Comparison of ENCODE assay signal across 28 cellular contexts in the genomic region with DNA sequence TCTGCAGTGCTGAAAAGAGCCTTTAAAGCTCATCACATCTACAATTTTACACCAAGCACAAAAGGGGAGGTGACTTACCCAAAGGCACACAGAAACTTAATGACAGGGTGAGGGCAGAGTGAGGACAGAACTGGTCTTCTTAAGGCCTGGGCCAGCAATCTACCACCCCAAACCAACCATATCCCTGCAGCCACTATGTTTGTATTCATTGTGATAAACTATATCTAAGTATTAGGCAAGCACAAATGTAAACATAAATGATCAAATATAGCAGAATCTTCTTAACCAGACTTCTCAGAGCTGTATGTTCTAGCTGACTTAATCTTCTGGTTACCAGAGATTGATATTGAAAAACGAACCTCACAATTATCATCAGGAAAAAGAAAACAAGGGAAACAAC. TPM values are rescaled to one million over a fixed set of nuclear protein-coding genes. Genes with fewer than 3 reads are reported as not detected.
DNase-seq lines count a peak whose midpoint lies in the region; ATAC-seq and TF ChIP-seq lines count a peak whose summit lies in the region.
"Had no signal": no experiment of that assay in that cellular context is flagged by ENCODE, and none has a peak within 500 bp of the region (broad histone marks: within the 10 kb centered on the region; RNA-seq: fewer than 3 reads in every experiment).

No MANE protein-coding gene starts in this region.

- intact Hi-C loops in dorsolateral prefrontal cortex (cut with DNase I) (no loop called here), posterior cingulate gyrus (cut with DNase I) (no loop called here)
- intact Hi-C loops in activated CD4-positive, alpha-beta T cell treated with anti-CD3 and anti-CD28 coated beads for 36 hours (cut with DNase I, micrococcal nuclease) = no loop called here

- H3K36me3 Mint-ChIP-seq in GM23338 (ENCODE audit: low read depth) (peaks cover 8% of the 10 kb centered on the region; the same call in 2 of the 3 replicates), nephron progenitor cell (ENCODE audit: low read depth) (peaks cover 12% of the 10 kb centered on the region)
- peaks cover 1% of the 10 kb centered on the region for H3K36me3 Mint-ChIP-seq in activated CD4-positive, alpha-beta T cell treated with anti-CD3 and anti-CD28 coated beads for 36 hours (ENCODE audit: low read depth)

- H3K36me3 ChIP-seq in GM23338 (ENCODE audit: insufficient read depth) = no peaks in the 10 kb centered on the region
- H3K36me3 ChIP-seq: SJCRH30 had no signal

- DNase-seq in GM23338 (ENCODE audit: low spot score) (no peak), NCI-H69 (lab: John Stamatoyannopoulos, UW) (peak; percentile 13), dorsolateral prefrontal cortex (no peak), nephron progenitor cell (no peak), SKM-1 treated with dmso at 0.1 percent for 144 hours (lab: John Stamatoyannopoulos, UW; ENCODE audit: unreplicated experiment) (no peak), posterior cingulate gyrus (no peak)
- DNase-seq in activated CD4-positive, alpha-beta T cell treated with anti-CD3 and anti-CD28 coated beads for 36 hours = no peak
- no peak for DNase-seq in NK-92 treated with Interleukin-12 subunit alpha and Interleukin-12 subunit beta, amount 100 ng/mL, for 24 hours (lab: John Stamatoyannopoulos, UW)
- DNase-seq: 8988T; ACHN; CD4-positive, CD25-positive, alpha-beta regulatory T cell; DMS153; DND-41; H7; MV-4-11; NCI-H1105; NCI-H1436 treated with DMSO at 0.1 percent for 48 hours; NCI-H187 treated with DMSO at 0.1 percent for 48 hours; NCI-H2171 treated with DMSO at 0.1 percent for 48 hours; NCI-H446; NCI-H524 treated with DMSO at 0.1 percent for 48 hours; NCI-H82; PC-9; SJCRH30 had no signal

- H3K9me2 ChIP-seq in GM23338 (ENCODE audit: insufficient read depth) = no peaks in the 10 kb centered on the region

- H3K79me2 ChIP-seq in GM23338 (replicated peaks; ENCODE audit: insufficient read depth) = peaks cover 83% of the 10 kb centered on the region

- H3K27ac Mint-ChIP-seq in GM23338 (no peak overlapping the region), nephron progenitor cell (peak overlapping the region; percentile 37)
- no peak overlapping the region for H3K27ac Mint-ChIP-seq in activated CD4-positive, alpha-beta T cell treated with anti-CD3 and anti-CD28 coated beads for 36 hours
- H3K27ac Mint-ChIP-seq: CD4-positive, CD25-positive, alpha-beta regulatory T cell had no signal

- TF ChIP-seq CTCF in GM23338 (conservative IDR thresholded peaks at IDR 0.05; ENCODE audit: low read depth in 2 of 2) (no peak), dorsolateral prefrontal cortex (IDR thresholded peaks at IDR 0.05 in 54 of 56, conservative IDR thresholded peaks at IDR 0.05 in 2 of 56; ENCODE audit: low read depth in 1 of 56, partially characterized antibody in 56 of 56) (no peak), nephron progenitor cell (IDR thresholded peaks at IDR 0.05) (no peak)

- no peaks in the 10 kb centered on the region; the same call in 2 of the 3 replicates for H3K9me3 Mint-ChIP-seq in GM23338
- H3K9me3 Mint-ChIP-seq in nephron progenitor cell = no peaks in the 10 kb centered on the region
- no peaks in the 10 kb centered on the region for H3K9me3 Mint-ChIP-seq in activated CD4-positive, alpha-beta T cell treated with anti-CD3 and anti-CD28 coated beads for 36 hours (ENCODE audit: low read depth)
- H3K9me3 Mint-ChIP-seq: CD4-positive, CD25-positive, alpha-beta regulatory T cell had no signal

- 0 out of 2 replicates have a peak overlapping the region, but pooled peaks have one; percentile 42 for H3K27ac ChIP-seq in GM23338 (ENCODE audit: low read depth)
- peak overlapping the region in 45 of 59 donors; percentile 1 to 78 (median 41) for H3K27ac ChIP-seq in dorsolateral prefrontal cortex
- H3K27ac ChIP-seq: BLaER1, PC-9, SJCRH30 had no signal

- peaks cover 51% of the 10 kb centered on the region for H4K20me1 ChIP-seq in GM23338 (replicated peaks; ENCODE audit: insufficient read depth)

- CTCF ChIA-PET in activated CD4-positive, alpha-beta T cell treated with anti-CD3 and anti-CD28 coated beads for 36 hours (lab: Charles Lee) = interaction anchor here (1.1 to 3.3 kb wide), 5 partner anchors 16 to 108 kb away, joined by 3 to 18 read pairs (median 3); no protein-coding TSS in a partner anchor

- H3K27me3 ChIP-seq in GM23338 (ENCODE audit: insufficient read depth) (no peaks in the 10 kb centered on the region), dorsolateral prefrontal cortex (no peaks in the 10 kb centered on the region)
- H3K27me3 ChIP-seq: BLaER1, SJCRH30 had no signal

- no peak overlapping the region for H3K4me2 ChIP-seq in GM23338
- H3K4me2 ChIP-seq: BLaER1, PC-9 had no signal

- ATAC-seq in GM23338 = no peak
- no peak for ATAC-seq in activated CD4-positive, alpha-beta T cell treated with anti-CD3 and anti-CD28 coated beads for 36 hours
- ATAC-seq: HepG2, K562, Right ventricle myocardium inferior had no signal

- 0 out of 2 replicates have a peak, but pooled peaks cover 3% of the 10 kb centered on the region for H3F3A ChIP-seq in GM23338 (replicated peaks; ENCODE audit: low read depth)

- no peak overlapping the region for H2AFZ ChIP-seq in GM23338
- H2AFZ ChIP-seq: PC-9 had no signal

- peaks cover 34% of the 10 kb centered on the region for H3K4me1 ChIP-seq in GM23338 (ENCODE audit: insufficient read depth)
- H3K4me1 ChIP-seq: BLaER1, SJCRH30 had no signal

- H3K4me3 ChIP-seq in GM23338 = no peak overlapping the region
- no peak overlapping the region for H3K4me3 ChIP-seq in dorsolateral prefrontal cortex
- H3K4me3 ChIP-seq: BLaER1, K562, PC-9, SJCRH30 had no signal

- H3K4me1 Mint-ChIP-seq in GM23338 (peaks cover 28% of the 10 kb centered on the region), nephron progenitor cell (peaks cover 14% of the 10 kb centered on the region)
- peaks cover 30% of the 10 kb centered on the region for H3K4me1 Mint-ChIP-seq in activated CD4-positive, alpha-beta T cell treated with anti-CD3 and anti-CD28 coated beads for 36 hours

- H3K4me3 Mint-ChIP-seq in GM23338 (no peak overlapping the region), nephron progenitor cell (no peak overlapping the region)
- H3K4me3 Mint-ChIP-seq in activated CD4-positive, alpha-beta T cell treated with anti-CD3 and anti-CD28 coated beads for 36 hours = no peak overlapping the region

- POLR2A ChIA-PET in activated CD4-positive, alpha-beta T cell treated with anti-CD3 and anti-CD28 coated beads for 36 hours (lab: Charles Lee) = no interaction called here

- H3K27me3 Mint-ChIP-seq in GM23338 (ENCODE audit: insufficient read depth, low read depth, poor library complexity) (no peaks in the 10 kb centered on the region), nephron progenitor cell (ENCODE audit: low read depth, poor library complexity) (no peaks in the 10 kb centered on the region)
- no peaks in the 10 kb centered on the region for H3K27me3 Mint-ChIP-seq in activated CD4-positive, alpha-beta T cell treated with anti-CD3 and anti-CD28 coated beads for 36 hours
- H3K27me3 Mint-ChIP-seq: CD4-positive, CD25-positive, alpha-beta regulatory T cell had no signal

TF ChIP-seq in GM23338, 12 proteins besides CTCF, POLR2A, EP300 and RAD21 (continues in another document):
- TF ChIP-seq, protein P1, sequence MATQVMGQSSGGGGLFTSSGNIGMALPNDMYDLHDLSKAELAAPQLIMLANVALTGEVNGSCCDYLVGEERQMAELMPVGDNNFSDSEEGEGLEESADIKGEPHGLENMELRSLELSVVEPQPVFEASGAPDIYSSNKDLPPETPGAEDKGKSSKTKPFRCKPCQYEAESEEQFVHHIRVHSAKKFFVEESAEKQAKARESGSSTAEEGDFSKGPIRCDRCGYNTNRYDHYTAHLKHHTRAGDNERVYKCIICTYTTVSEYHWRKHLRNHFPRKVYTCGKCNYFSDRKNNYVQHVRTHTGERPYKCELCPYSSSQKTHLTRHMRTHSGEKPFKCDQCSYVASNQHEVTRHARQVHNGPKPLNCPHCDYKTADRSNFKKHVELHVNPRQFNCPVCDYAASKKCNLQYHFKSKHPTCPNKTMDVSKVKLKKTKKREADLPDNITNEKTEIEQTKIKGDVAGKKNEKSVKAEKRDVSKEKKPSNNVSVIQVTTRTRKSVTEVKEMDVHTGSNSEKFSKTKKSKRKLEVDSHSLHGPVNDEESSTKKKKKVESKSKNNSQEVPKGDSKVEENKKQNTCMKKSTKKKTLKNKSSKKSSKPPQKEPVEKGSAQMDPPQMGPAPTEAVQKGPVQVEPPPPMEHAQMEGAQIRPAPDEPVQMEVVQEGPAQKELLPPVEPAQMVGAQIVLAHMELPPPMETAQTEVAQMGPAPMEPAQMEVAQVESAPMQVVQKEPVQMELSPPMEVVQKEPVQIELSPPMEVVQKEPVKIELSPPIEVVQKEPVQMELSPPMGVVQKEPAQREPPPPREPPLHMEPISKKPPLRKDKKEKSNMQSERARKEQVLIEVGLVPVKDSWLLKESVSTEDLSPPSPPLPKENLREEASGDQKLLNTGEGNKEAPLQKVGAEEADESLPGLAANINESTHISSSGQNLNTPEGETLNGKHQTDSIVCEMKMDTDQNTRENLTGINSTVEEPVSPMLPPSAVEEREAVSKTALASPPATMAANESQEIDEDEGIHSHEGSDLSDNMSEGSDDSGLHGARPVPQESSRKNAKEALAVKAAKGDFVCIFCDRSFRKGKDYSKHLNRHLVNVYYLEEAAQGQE (IDR thresholded peaks at IDR 0.05; ENCODE audit: unreplicated experiment) = no peak
- TF ChIP-seq NANOG (IDR thresholded peaks at IDR 0.05; ENCODE audit: borderline replicate concordance) = no peak
- no peak for TF ChIP-seq EZH2 (IDR thresholded peaks at IDR 0.05; ENCODE audit: low read depth, unreplicated experiment)
- no peak for TF ChIP-seq JUNB (IDR thresholded peaks at IDR 0.05; ENCODE audit: unreplicated experiment)
- TF ChIP-seq POLR2AphosphoS5 (IDR thresholded peaks at IDR 0.05; ENCODE audit: low read depth) = no peak

RNA-seq across cellular contexts. Expression of a gene that starts 47.9 kb away (rescaled TPM):
- 60.3 and 61.9 TPM in 2 replicates for total RNA-seq in GM23338 (2014; rRNA removed; shearing (Covaris generic))
- polyA plus RNA-seq in GM23338 (2016; fragmentation: Nextera tagmentation; extraction: Ambion mirVana) = 13.7 and 15.6 TPM in 2 replicates
- total RNA-seq in dorsolateral prefrontal cortex = 10 to 100 TPM; 44.6 to 80.6 (median 63.3) TPM
- 10 to 100 TPM; 26.7 to 40.0 TPM for total RNA-seq in activated CD4-positive, alpha-beta T cell treated with anti-CD3 and anti-CD28 coated beads for 36 hours
